9 cellular contexts compared by ENCODE assay signal in the genomic region with DNA sequence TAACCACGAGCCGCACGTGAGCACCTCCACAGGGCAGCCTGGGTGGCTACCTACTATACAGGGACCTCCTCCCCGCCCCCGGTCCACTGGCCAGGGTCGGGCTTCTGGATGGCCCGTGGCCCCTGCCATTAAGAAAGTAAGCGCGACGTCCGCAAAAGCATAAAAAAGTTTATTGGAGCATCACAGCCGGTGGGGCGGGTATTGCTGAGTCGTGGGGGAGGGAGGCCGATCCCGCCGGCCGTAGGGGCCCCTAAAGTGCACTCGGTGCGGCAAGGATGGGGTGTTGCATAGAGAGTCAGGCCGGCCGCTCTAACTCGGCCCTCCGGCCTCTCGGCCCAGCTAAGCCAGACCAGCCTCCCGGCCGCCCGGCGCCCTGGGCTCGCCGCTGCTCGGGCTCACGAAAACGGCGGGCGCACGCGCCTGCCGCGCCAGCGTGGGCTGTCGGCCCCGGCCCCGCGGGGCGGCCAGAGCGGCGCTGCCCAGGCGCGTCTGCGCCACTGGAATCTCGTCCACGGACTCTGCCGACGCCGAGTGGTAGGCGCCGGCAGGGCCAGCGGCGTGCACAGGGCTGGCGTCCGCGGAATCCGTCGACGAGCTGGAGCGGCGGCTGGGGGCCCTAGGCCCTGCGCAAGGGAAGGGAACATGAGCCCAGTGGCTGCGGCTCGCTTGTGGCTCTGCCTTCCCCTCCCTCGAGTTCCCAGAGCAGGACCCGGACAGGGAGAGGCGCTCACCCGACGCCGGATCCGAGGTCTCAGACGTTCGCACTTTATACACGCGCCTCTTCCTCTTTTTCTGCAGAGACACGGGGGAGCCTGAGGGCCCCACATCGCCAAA. TPM values are rescaled to one million over a fixed set of nuclear protein-coding genes. Genes with fewer than 3 reads are reported as not detected.
DNase-seq lines count a peak whose midpoint lies in the region; ATAC-seq and TF ChIP-seq lines count a peak whose summit lies in the region.
"Had no signal": no experiment of that assay in that cellular context is flagged by ENCODE, and none has a peak within 500 bp of the region (broad histone marks: within the 10 kb centered on the region; RNA-seq: fewer than 3 reads in every experiment).

No MANE protein-coding gene starts in this region.

- peak; percentile 24 for DNase-seq in stimulated activated CD4-positive, alpha-beta T cell treated with anti-CD3 and anti-CD28 coated beads, Interleukin-15, amount 100 ng/mL, for 24 hours
- DNase-seq in stimulated activated CD4-positive, alpha-beta T cell treated with anti-CD3 and anti-CD28 coated beads, Interleukin-2, amount 100 ng/mL, for 48 hours, result no peak
- no peak for DNase-seq in effector memory CD8-positive, alpha-beta T cell
- no peak for DNase-seq in natural killer cell
- no peak for DNase-seq in NCI-H1417 treated with DMSO at 0.1 percent for 48 hours (lab: John Stamatoyannopoulos, UW)
- no peak for DNase-seq in pons (ENCODE audit: low spot score)
- DNase-seq in activated naive CD4-positive, alpha-beta T cell treated with anti-CD3 and anti-CD28 coated beads, Interleukin-2, amount 50 U/mL, for 16 hours, result no peak
- DNase-seq: NCI-H1105 had no signal

- peak overlapping the region; percentile 71 to 75 for H3K4me3 Mint-ChIP-seq in effector memory CD8-positive, alpha-beta T cell
- H3K4me3 Mint-ChIP-seq in natural killer cell, result peak overlapping the region; percentile 90

- ATAC-seq in effector memory CD8-positive, alpha-beta T cell (replicated peaks), result peak; percentile 16
- peak in 2 of 3 donors; percentile 17 for ATAC-seq in natural killer cell
- no peak for ATAC-seq in HG03469 (IDR thresholded peaks at IDR 0.05; ENCODE audit: unreplicated experiment)

- intact Hi-C loops in natural killer cell (cut with micrococcal nuclease), result no loop called here

- TF ChIP-seq CTCF in natural killer cell (IDR thresholded peaks at IDR 0.05), result no peak

- H3K27ac Mint-ChIP-seq in effector memory CD8-positive, alpha-beta T cell, result peak overlapping the region in 1 of 2 donors; percentile 5
- peak overlapping the region in 1 of 2 donors; percentile 60 for H3K27ac Mint-ChIP-seq in natural killer cell

- peaks cover 3% of the 10 kb centered on the region for H3K36me3 Mint-ChIP-seq in effector memory CD8-positive, alpha-beta T cell (ENCODE audit: insufficient read depth)
- H3K36me3 Mint-ChIP-seq in natural killer cell, result no peaks in the 10 kb centered on the region

- H3K27me3 Mint-ChIP-seq in effector memory CD8-positive, alpha-beta T cell, result peaks cover 35 to 80% of the 10 kb centered on the region in 2 donors
- peaks cover 9 to 36% of the 10 kb centered on the region in 2 donors for H3K27me3 Mint-ChIP-seq in natural killer cell (ENCODE audit: low read depth in 2 of 2)

- H3K4me1 Mint-ChIP-seq in effector memory CD8-positive, alpha-beta T cell (ENCODE audit: low read depth in 2 of 2), result peaks cover 5 to 9% of the 10 kb centered on the region in 2 donors
- H3K4me1 Mint-ChIP-seq in natural killer cell, result peaks cover 5 to 26% of the 10 kb centered on the region in 2 donors

- no peaks in the 10 kb centered on the region for H3K9me3 Mint-ChIP-seq in effector memory CD8-positive, alpha-beta T cell
- H3K9me3 Mint-ChIP-seq in natural killer cell, result no peaks in the 10 kb centered on the region

RNA-seq across cellular contexts. Expression of gene TPPP3, which starts 1.2 kb away (rescaled TPM):
- total RNA-seq in natural killer cell, result 1 to 10 TPM in 2 of 3 donors, under 1 TPM in 1; 0.66 to 3.0 (median 1.4) TPM

RNA-seq across cellular contexts. Expression of gene ZDHHC1, which starts 21.8 kb away (rescaled TPM):
- total RNA-seq in natural killer cell, result 1 to 10 TPM in 2 of 3 donors, under 1 TPM in 1; 0.88 to 2.5 (median 1.8) TPM

RNA-seq across cellular contexts. Expression of gene HSD11B2, which starts 36.4 kb away (rescaled TPM):
- total RNA-seq in natural killer cell, result not detected
